In the genomic region with DNA sequence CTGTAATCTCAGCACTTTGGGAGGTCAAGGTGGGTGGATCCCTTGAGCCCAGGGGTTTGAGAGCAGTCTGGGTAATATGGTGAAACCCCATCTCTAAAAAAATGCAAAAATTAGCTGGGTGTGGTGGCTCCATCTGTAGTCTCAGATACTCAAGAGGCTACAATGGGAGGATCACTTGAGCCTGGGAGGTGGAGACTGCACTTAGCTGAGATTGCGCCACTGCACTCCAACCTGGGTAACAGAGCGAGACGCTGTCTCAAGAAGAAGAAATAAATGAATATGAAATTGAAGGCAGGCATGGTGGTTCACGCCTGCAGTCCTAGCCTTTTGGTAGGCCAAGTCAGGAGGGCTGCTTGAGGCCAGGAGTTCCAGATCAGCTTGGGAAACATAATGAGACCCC, we compare ENCODE assay signal across 22 cellular contexts. TPM values are rescaled to one million over a fixed set of nuclear protein-coding genes. Genes with fewer than 3 reads are reported as not detected.
DNase-seq lines count a peak whose midpoint lies in the region; ATAC-seq, FAIRE-seq and TF ChIP-seq lines count a peak whose summit lies in the region.
"Had no signal": no experiment of that assay in that cellular context is flagged by ENCODE, and none has a peak within 500 bp of the region (broad histone marks: within the 10 kb centered on the region; RNA-seq: fewer than 3 reads in every experiment).

No MANE protein-coding gene starts in this region.

- peaks cover 2 to 90% of the 10 kb centered on the region in 2 experiments for H3K79me2 ChIP-seq in H1 (ENCODE audit: control insufficient read depth in 1 of 2, insufficient read depth in 2 of 2, low read length in 2 of 2)

- CTCF ChIA-PET in HEK293 (lab: Yijun Ruan, JAX) (interaction anchor here (0.7 to 2.0 kb wide), 2 partner anchors 9 to 11 kb away, joined by 5 to 16 read pairs; no protein-coding TSS in a partner anchor), H1 (lab: Charles Lee; ENCODE audit: partially characterized antibody) (interaction anchor here (0.9 to 3.5 kb wide), 5 partner anchors 9 to 17 kb away, joined by 3 to 14 read pairs (median 3); no protein-coding TSS in a partner anchor)

- no peaks in the 10 kb centered on the region for H3K9me3 ChIP-seq in HEK293 (ENCODE audit: control insufficient read depth, insufficient read depth, low read depth, low read length)
- H3K9me3 ChIP-seq in H1 (ENCODE audit: insufficient read depth in 2 of 2, low read depth in 1 of 2, low read length in 1 of 2), result no peaks in the 10 kb centered on the region
- H3K9me3 ChIP-seq: ascending aorta, ovary, sigmoid colon, SJCRH30, tibial nerve had no signal

- H2BK12ac ChIP-seq in H1 (ENCODE audit: low read depth, low read length), result 0 out of 2 replicates have a peak overlapping the region, but pooled peaks have one; percentile 27

- H2BK120ac ChIP-seq in H1 (replicated peaks; ENCODE audit: low read depth, low read length), result no peak overlapping the region

- H3K27ac ChIP-seq in HEK293 (ENCODE audit: extremely low read depth, low read depth, low read length), result peak overlapping the region; percentile 2; the same call in 1 of the 2 replicates
- no peak overlapping the region for H3K27ac ChIP-seq in H1 (ENCODE audit: low read depth, low read length)
- H3K27ac ChIP-seq: ascending aorta, SJCRH30, tibial nerve had no signal

- ATAC-seq in stimulated activated memory B cell treated with anti-CD40 and anti-IgM and Interleukin-4, amounts not matched to agents 10 μg/mL and 1 μg/mL and 100 μg/mL, for 72 hours, result no peak
- ATAC-seq in HG02642 (IDR thresholded peaks at IDR 0.05; ENCODE audit: poor library complexity, unreplicated experiment), result no peak
- no peak for ATAC-seq in HG02610 (IDR thresholded peaks at IDR 0.05; ENCODE audit: unreplicated experiment)
- ATAC-seq in GM21717 (IDR thresholded peaks at IDR 0.05; ENCODE audit: unreplicated experiment), result no peak

- H3K4me1 Mint-ChIP-seq in activated naive CD4-positive, alpha-beta T cell treated with anti-CD3 and anti-CD28 coated beads, Interleukin-2, amount 50 U/mL, for 24 hours, result peaks cover 51% of the 10 kb centered on the region
- peaks cover 47% of the 10 kb centered on the region for H3K4me1 Mint-ChIP-seq in stimulated activated memory B cell treated with anti-CD40 and anti-IgM and Interleukin-4, amounts not matched to agents 10 μg/mL and 1 μg/mL and 100 μg/mL, for 72 hours

- H3K27ac Mint-ChIP-seq in activated naive CD4-positive, alpha-beta T cell treated with anti-CD3 and anti-CD28 coated beads, Interleukin-2, amount 50 U/mL, for 24 hours, result peak overlapping the region; percentile 70
- H3K27ac Mint-ChIP-seq in stimulated activated memory B cell treated with anti-CD40 and anti-IgM and Interleukin-4, amounts not matched to agents 10 μg/mL and 1 μg/mL and 100 μg/mL, for 72 hours, result peak overlapping the region; percentile 6

- H3K36me3 ChIP-seq in HEK293 (ENCODE audit: control insufficient read depth in 2 of 2, insufficient read depth in 1 of 2, low read length in 2 of 2) (peaks cover 3 to 14% of the 10 kb centered on the region in 2 experiments; a peak in 2 of 3 replicates), H1 (ENCODE audit: control insufficient read depth in 2 of 4, insufficient read depth in 4 of 4, low read length in 3 of 4) (peaks cover 0 to 3% (median 0%) of the 10 kb centered on the region in 4 experiments; a peak in 2 of 8 replicates)
- H3K36me3 ChIP-seq: ascending aorta, ovary had no signal

- peaks cover 6% of the 10 kb centered on the region for H3K36me3 Mint-ChIP-seq in activated naive CD4-positive, alpha-beta T cell treated with anti-CD3 and anti-CD28 coated beads, Interleukin-2, amount 50 U/mL, for 24 hours
- peaks cover 18% of the 10 kb centered on the region for H3K36me3 Mint-ChIP-seq in stimulated activated memory B cell treated with anti-CD40 and anti-IgM and Interleukin-4, amounts not matched to agents 10 μg/mL and 1 μg/mL and 100 μg/mL, for 72 hours

- no peak for FAIRE-seq in H1 (lab: Jason Lieb, UNC)

- H3K4me1 ChIP-seq in HEK293 (ENCODE audit: control insufficient read depth, insufficient read depth, low read length) (peaks cover 11% of the 10 kb centered on the region), H1 (replicated peaks in 1 of 4; ENCODE audit: control insufficient read depth in 3 of 4, insufficient read depth in 4 of 4, low read length in 3 of 4) (peaks cover 4 to 7% (median 5%) of the 10 kb centered on the region in 4 experiments)
- H3K4me1 ChIP-seq: SJCRH30 had no signal

- no peak overlapping the region for H4K91ac ChIP-seq in H1 (replicated peaks; ENCODE audit: insufficient read length, low read length)

- peak overlapping the region in 1 of 2 experiments; percentile 59; a peak in 1 of 4 replicates for H3K4me2 ChIP-seq in H1 (ENCODE audit: insufficient read depth in 1 of 2, low read depth in 2 of 2, low read length in 2 of 2)

- H3K9me3 Mint-ChIP-seq in activated naive CD4-positive, alpha-beta T cell treated with anti-CD3 and anti-CD28 coated beads, Interleukin-2, amount 50 U/mL, for 24 hours, result no peaks in the 10 kb centered on the region
- H3K9me3 Mint-ChIP-seq in stimulated activated memory B cell treated with anti-CD40 and anti-IgM and Interleukin-4, amounts not matched to agents 10 μg/mL and 1 μg/mL and 100 μg/mL, for 72 hours, result no peaks in the 10 kb centered on the region
- H3K9me3 Mint-ChIP-seq: activated B cell treated with CpG ODN at 0.5 μM for 24 hours; T-helper 2 cell treated with Interferon-gamma antibody and Interleukin-4, amounts not matched to agents 5 μg/mL and 100 μg/mL, for 36 hours had no signal

- TF ChIP-seq CTCF in HEK293 (tag by site-specific recombination; IDR thresholded peaks at IDR 0.05), result no peak
- no peak for TF ChIP-seq CTCF in H1 (IDR thresholded peaks at IDR 0.05; ENCODE audit: control extremely low read depth in 1 of 3, insufficient read depth in 1 of 3, low read depth in 1 of 3, low read length in 3 of 3)

- TF ChIP-seq EP300 in H1 (IDR thresholded peaks at IDR 0.05; ENCODE audit: borderline replicate concordance in 1 of 2, low read depth in 2 of 2, low read length in 2 of 2), result no peak

- no peak overlapping the region for H2AK5ac ChIP-seq in H1 (ENCODE audit: low read depth, low read length)

- H4K5ac ChIP-seq in H1 (ENCODE audit: insufficient read length, low read depth, low read length), result no peak overlapping the region

- no peak overlapping the region; the same call in 1 of the 2 replicates for H4K8ac ChIP-seq in H1 (ENCODE audit: extremely low read depth, insufficient read depth, low read length)

- H2BK15ac ChIP-seq in H1 (ENCODE audit: low read length), result no peak overlapping the region

- peak overlapping the region; percentile 52 for H3K18ac ChIP-seq in H1 (ENCODE audit: extremely low read depth, low read length)

- DNase-seq in activated naive CD4-positive, alpha-beta T cell (lab: John Stamatoyannopoulos, UW), result no peak
- DNase-seq in H1 (ENCODE audit: low read depth in 1 of 2, low spot score in 2 of 2), result no peak
- DNase-seq: activated B cell treated with CpG ODN at 0.5 μM for 24 hours; activated gamma-delta T cell; GOT3; Karpas-422; NCI-H1092 treated with DMSO at 0.1 percent for 48 hours; NCI-H82; sigmoid colon; SJCRH30; stimulated activated naive CD4-positive, alpha-beta T cell treated with Interleukin-2 at 50 U/mL for 16 hours had no signal

- no peak overlapping the region for H3K4ac ChIP-seq in H1 (replicated peaks; ENCODE audit: insufficient read length, low read depth, low read length)

- no peak for TF ChIP-seq RAD21 in H1 (IDR thresholded peaks at IDR 0.05 in 1 of 2, conservative IDR thresholded peaks at IDR 0.05 in 1 of 2; ENCODE audit: low read depth in 2 of 2, low read length in 2 of 2)

- H3K79me1 ChIP-seq in H1 (ENCODE audit: low read depth, low read length), result peaks cover 15% of the 10 kb centered on the region

- no peak for TF ChIP-seq POLR2A in H1 (IDR thresholded peaks at IDR 0.05; ENCODE audit: control extremely low read depth in 1 of 2, low read depth in 2 of 2, low read length in 2 of 2)

- no peak overlapping the region for H3K9ac ChIP-seq in H1 (replicated peaks in 1 of 4; ENCODE audit: extremely low read depth in 1 of 4, low read depth in 3 of 4, low read length in 3 of 4)

- H2BK5ac ChIP-seq in H1 (ENCODE audit: low read depth, low read length), result no peak overlapping the region; the same call in 1 of the 2 replicates

- no peak overlapping the region for H2AFZ ChIP-seq in H1 (ENCODE audit: low read length)

- H4K20me1 ChIP-seq in H1 (replicated peaks in 1 of 2; ENCODE audit: control insufficient read depth in 1 of 2, insufficient read depth in 2 of 2, low read length in 2 of 2), result peaks cover 12 to 25% of the 10 kb centered on the region in 2 experiments

- no peaks in the 10 kb centered on the region for H3K23me2 ChIP-seq in H1 (ENCODE audit: low read depth, low read length)

- H3K14ac ChIP-seq in H1 (ENCODE audit: insufficient read length), result no peak overlapping the region

- POLR2A ChIA-PET in HEK293 (lab: Yijun Ruan, JAX) (no interaction called here), H1 (lab: Charles Lee; ENCODE audit: partially characterized antibody) (interaction anchor here (1.4 to 2.2 kb wide), 2 partner anchors 14 to 21 kb away, joined by 6 to 13 read pairs; a partner anchor contains a TSS)

- WGBS in H1 (ENCODE audit: extremely low coverage in 1 of 2, insufficient coverage in 1 of 2, insufficient read length in 1 of 2, insufficient replicate concordance in 2 of 2, low coverage in 1 of 2, low lambda C conversion rate in 2 of 2, missing lambda C conversion rate in 1 of 2), 2 experiments, result 95% methylated on average over 4 of the region's 4 CpGs; no CpG with 5 or more reads in 1 of the 2 experiments

- no peaks in the 10 kb centered on the region for H3K27me3 ChIP-seq in H1 (replicated peaks in 1 of 4; ENCODE audit: control insufficient read depth in 3 of 4, extremely low read depth in 1 of 4, insufficient read depth in 3 of 4, low read length in 3 of 4)
- H3K27me3 ChIP-seq: ascending aorta, ovary, sigmoid colon, SJCRH30, tibial nerve had no signal

- H2BK20ac ChIP-seq in H1 (ENCODE audit: low read length), result no peak overlapping the region

- H3K4me3 Mint-ChIP-seq in activated naive CD4-positive, alpha-beta T cell treated with anti-CD3 and anti-CD28 coated beads, Interleukin-2, amount 50 U/mL, for 24 hours, result peak overlapping the region; percentile 15
- no peak overlapping the region for H3K4me3 Mint-ChIP-seq in stimulated activated memory B cell treated with anti-CD40 and anti-IgM and Interleukin-4, amounts not matched to agents 10 μg/mL and 1 μg/mL and 100 μg/mL, for 72 hours
- H3K4me3 Mint-ChIP-seq: activated B cell treated with CpG ODN at 0.5 μM for 24 hours; T-helper 2 cell treated with Interferon-gamma antibody and Interleukin-4, amounts not matched to agents 5 μg/mL and 100 μg/mL, for 36 hours had no signal

- no peak overlapping the region for H3K23ac ChIP-seq in H1 (ENCODE audit: insufficient read length)

- H3K4me3 ChIP-seq in HEK293 (ENCODE audit: low read depth, low read length), result no peak overlapping the region
- no peak overlapping the region for H3K4me3 ChIP-seq in H1 (ENCODE audit: extremely low read depth in 1 of 4, insufficient read depth in 2 of 4, low read depth in 3 of 4, low read length in 4 of 4)
- H3K4me3 ChIP-seq: ascending aorta, ovary, sigmoid colon, SJCRH30, tibial nerve had no signal

- no peaks in the 10 kb centered on the region for H3K27me3 Mint-ChIP-seq in activated naive CD4-positive, alpha-beta T cell treated with anti-CD3 and anti-CD28 coated beads, Interleukin-2, amount 50 U/mL, for 24 hours
- H3K27me3 Mint-ChIP-seq in stimulated activated memory B cell treated with anti-CD40 and anti-IgM and Interleukin-4, amounts not matched to agents 10 μg/mL and 1 μg/mL and 100 μg/mL, for 72 hours, result no peaks in the 10 kb centered on the region
- H3K27me3 Mint-ChIP-seq: activated B cell treated with CpG ODN at 0.5 μM for 24 hours had no signal

- no peak overlapping the region for H3K56ac ChIP-seq in H1 (replicated peaks; ENCODE audit: insufficient read length, low read depth, low read length)

RNA-seq across cellular contexts. Expression of a gene that starts 21.4 kb away (rescaled TPM):
- total RNA-seq in H1 (2021; fragmentation: NEBNext Ultra II Directional; extraction: Animal tissue kit (Norgen Biotek cat#: 25700)), result 41.9 and 45.6 TPM in 2 replicates
- 17.1 and 21.8 TPM in 2 replicates for polyA plus RNA-seq in H1 (2011; rRNA removed)
- 11.3 TPM for polyA plus RNA-seq in H1 (2011; cell fraction: cytosol; rRNA removed)
- 20.4 TPM for polyA plus RNA-seq in H1 (2011; cell fraction: nucleus; rRNA removed)
- polyA plus RNA-seq in H1 (2012, experiment 1 of 2), result 27.3 to 34.0 TPM (median 31.2 TPM) in 4 replicates
- 20.2 TPM for polyA plus RNA-seq in H1 (2012, experiment 2 of 2)
- polyA plus RNA-seq in H1 (2013, experiment 1 of 2), result 27.3 TPM
- 28.9 TPM for polyA plus RNA-seq in H1 (2013, experiment 2 of 2)
- 16.0 and 35.9 TPM in 2 replicates for polyA minus RNA-seq in H1 (2011; rRNA and poly(A)+ RNA removed)
- 18.1 TPM for polyA minus RNA-seq in H1 (2011; cell fraction: cytosol; rRNA and poly(A)+ RNA removed)
- polyA minus RNA-seq in H1 (2011; cell fraction: nucleus; rRNA and poly(A)+ RNA removed), result 20.5 TPM

RNA-seq across cellular contexts. Expression of a gene that starts 39.8 kb away (rescaled TPM):
- 1.1 and 2.2 TPM in 2 replicates for total RNA-seq in H1 (2021; fragmentation: NEBNext Ultra II Directional; extraction: Animal tissue kit (Norgen Biotek cat#: 25700))
- polyA plus RNA-seq in H1 (2011; rRNA removed), result 3.7 and 3.8 TPM in 2 replicates
- polyA plus RNA-seq in H1 (2011; cell fraction: cytosol; rRNA removed), result 0.93 TPM
- polyA plus RNA-seq in H1 (2011; cell fraction: nucleus; rRNA removed), result 5.8 TPM
- 0.95 to 2.8 TPM (median 1.9 TPM) in 4 replicates for polyA plus RNA-seq in H1 (2012, experiment 1 of 2)
- polyA plus RNA-seq in H1 (2012, experiment 2 of 2), result 0.91 TPM
- polyA plus RNA-seq in H1 (2013, experiment 1 of 2), result 2.6 TPM
- polyA plus RNA-seq in H1 (2013, experiment 2 of 2), result 2.4 TPM
- polyA minus RNA-seq in H1 (2011; rRNA and poly(A)+ RNA removed), result not detected in 2 replicates
- not detected for polyA minus RNA-seq in H1 (2011; cell fraction: cytosol; rRNA and poly(A)+ RNA removed)
- polyA minus RNA-seq in H1 (2011; cell fraction: nucleus; rRNA and poly(A)+ RNA removed), result 2.3 TPM
- total RNA-seq: HT1080, SJCRH30 had no signal

RNA-seq across cellular contexts. Expression of a gene that starts 52.6 kb away (rescaled TPM):
- total RNA-seq in H1 (2021; fragmentation: NEBNext Ultra II Directional; extraction: Animal tissue kit (Norgen Biotek cat#: 25700)), result 112 and 116 TPM in 2 replicates
- 128 and 182 TPM in 2 replicates for polyA plus RNA-seq in H1 (2011; rRNA removed)
- 107 TPM for polyA plus RNA-seq in H1 (2011; cell fraction: cytosol; rRNA removed)
- 485 TPM for polyA plus RNA-seq in H1 (2011; cell fraction: nucleus; rRNA removed)
- 120 to 133 TPM (median 129 TPM) in 4 replicates for polyA plus RNA-seq in H1 (2012, experiment 1 of 2)
- polyA plus RNA-seq in H1 (2012, experiment 2 of 2), result 128 TPM
- polyA plus RNA-seq in H1 (2013, experiment 1 of 2), result 81.5 TPM
- polyA plus RNA-seq in H1 (2013, experiment 2 of 2), result 77.1 TPM
- 93.9 and 120 TPM in 2 replicates for polyA minus RNA-seq in H1 (2011; rRNA and poly(A)+ RNA removed)
- polyA minus RNA-seq in H1 (2011; cell fraction: cytosol; rRNA and poly(A)+ RNA removed), result 99.0 TPM
- polyA minus RNA-seq in H1 (2011; cell fraction: nucleus; rRNA and poly(A)+ RNA removed), result 145 TPM

RNA-seq across cellular contexts. Expression of a gene that starts 55.3 kb away (rescaled TPM):
- total RNA-seq in H1 (2021; fragmentation: NEBNext Ultra II Directional; extraction: Animal tissue kit (Norgen Biotek cat#: 25700)), result 659 and 691 TPM in 2 replicates
- 128 and 136 TPM in 2 replicates for polyA plus RNA-seq in H1 (2011; rRNA removed)
- polyA plus RNA-seq in H1 (2011; cell fraction: cytosol; rRNA removed), result 198 TPM
- 235 TPM for polyA plus RNA-seq in H1 (2011; cell fraction: nucleus; rRNA removed)
- 585 to 1,069 TPM (median 670 TPM) in 4 replicates for polyA plus RNA-seq in H1 (2012, experiment 1 of 2)
- polyA plus RNA-seq in H1 (2012, experiment 2 of 2), result 26.5 TPM
- polyA plus RNA-seq in H1 (2013, experiment 1 of 2), result 645 TPM
- 713 TPM for polyA plus RNA-seq in H1 (2013, experiment 2 of 2)
- 1,075 and 1,150 TPM in 2 replicates for polyA minus RNA-seq in H1 (2011; rRNA and poly(A)+ RNA removed)
- polyA minus RNA-seq in H1 (2011; cell fraction: cytosol; rRNA and poly(A)+ RNA removed), result 511 TPM
- 490 TPM for polyA minus RNA-seq in H1 (2011; cell fraction: nucleus; rRNA and poly(A)+ RNA removed)
